In the genomic region with DNA sequence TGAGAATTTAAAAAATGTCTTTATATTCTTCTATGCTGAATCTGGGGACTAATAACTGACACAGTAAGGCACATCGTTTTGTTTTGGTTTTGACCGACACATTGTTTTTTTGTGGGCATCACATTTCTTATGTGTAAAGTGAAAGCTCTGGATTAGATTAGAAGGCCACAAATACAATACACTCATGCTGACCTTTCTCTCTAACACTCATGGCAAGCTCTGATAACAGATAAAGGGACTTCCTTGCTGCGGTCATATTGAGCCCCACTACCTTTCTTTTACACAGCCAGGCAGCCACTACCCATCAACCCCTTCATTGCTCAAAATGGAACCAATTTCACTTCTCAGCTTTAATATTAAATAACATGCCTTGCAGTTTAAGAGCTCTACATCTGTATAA, we compare ENCODE assay signal across 29 cellular contexts. TPM values are rescaled to one million over a fixed set of nuclear protein-coding genes. Genes with fewer than 3 reads are reported as not detected.
DNase-seq lines count a peak whose midpoint lies in the region; ATAC-seq and TF ChIP-seq lines count a peak whose summit lies in the region.
"Had no signal": no experiment of that assay in that cellular context is flagged by ENCODE, and none has a peak within 500 bp of the region (broad histone marks: within the 10 kb centered on the region; RNA-seq: fewer than 3 reads in every experiment).

No MANE protein-coding gene starts in this region.

- no peaks in the 10 kb centered on the region for H3K9me3 Mint-ChIP-seq in stimulated activated effector memory CD8-positive, alpha-beta T cell treated with anti-CD3 and anti-CD28 coated beads, Interleukin-12 subunit alpha, Interleukin-12 subunit beta, amount 100 ng/mL, for 72 hours
- no peaks in the 10 kb centered on the region for H3K9me3 Mint-ChIP-seq in activated naive CD8-positive, alpha-beta T cell treated with anti-CD3 and anti-CD28 coated beads for 36 hours
- H3K9me3 Mint-ChIP-seq: activated T-cell treated with anti-CD3 and anti-CD28 coated beads, Interleukin-2, amount 50 U/mL, for 4 hours; CD8-positive, alpha-beta memory T cell; naive thymus-derived CD4-positive, alpha-beta T cell; T-cell; type B pancreatic cell had no signal

- TF ChIP-seq CTCF in brain microvascular endothelial cell (IDR thresholded peaks at IDR 0.05; ENCODE audit: low read depth, low read length, missing control alignments) (no peak), left ventricle myocardium inferior (IDR thresholded peaks at IDR 0.05; ENCODE audit: borderline replicate concordance) (no peak)

- in situ Hi-C loops in brain microvascular endothelial cell (cut with HindIII; ENCODE audit: low pct_ligation_motif_present, low sequenced_read_pairs), result no loop called here

- no peak overlapping the region for H3K27ac ChIP-seq in brain microvascular endothelial cell
- H3K27ac ChIP-seq in left ventricle myocardium inferior (replicated peaks), result peak overlapping the region; percentile 44

- no peaks in the 10 kb centered on the region for H3K27me3 ChIP-seq in brain microvascular endothelial cell (replicated peaks)
- H3K27me3 ChIP-seq in left ventricle myocardium inferior (ENCODE audit: low read depth), result no peaks in the 10 kb centered on the region

- H3K4me1 Mint-ChIP-seq in stimulated activated effector memory CD8-positive, alpha-beta T cell treated with anti-CD3 and anti-CD28 coated beads, Interleukin-12 subunit alpha, Interleukin-12 subunit beta, amount 100 ng/mL, for 72 hours, result no peaks in the 10 kb centered on the region
- no peaks in the 10 kb centered on the region for H3K4me1 Mint-ChIP-seq in activated naive CD8-positive, alpha-beta T cell treated with anti-CD3 and anti-CD28 coated beads for 36 hours
- H3K4me1 Mint-ChIP-seq: activated CD8-positive, alpha-beta memory T cell treated with anti-CD3 and anti-CD28 coated beads, Interleukin-2, amount 10 ng/mL, durations not matched to agents 7 days and 5 days; CD8-positive, alpha-beta memory T cell; naive thymus-derived CD4-positive, alpha-beta T cell; T-cell had no signal

- H3K4me3 Mint-ChIP-seq in stimulated activated effector memory CD8-positive, alpha-beta T cell treated with anti-CD3 and anti-CD28 coated beads, Interleukin-12 subunit alpha, Interleukin-12 subunit beta, amount 100 ng/mL, for 72 hours, result no peak overlapping the region
- no peak overlapping the region for H3K4me3 Mint-ChIP-seq in activated naive CD8-positive, alpha-beta T cell treated with anti-CD3 and anti-CD28 coated beads for 36 hours
- H3K4me3 Mint-ChIP-seq: activated CD8-positive, alpha-beta memory T cell treated with anti-CD3 and anti-CD28 coated beads, Interleukin-2, amount 10 ng/mL, durations not matched to agents 7 days and 5 days; activated T-cell treated with anti-CD3 and anti-CD28 coated beads, Interleukin-2, amount 50 U/mL, for 4 hours; CD8-positive, alpha-beta memory T cell; naive thymus-derived CD4-positive, alpha-beta T cell; T-cell; type B pancreatic cell had no signal

- intact Hi-C loops in left ventricle myocardium inferior (cut with micrococcal nuclease), result no loop called here

- H3K36me3 ChIP-seq in brain microvascular endothelial cell (replicated peaks) (no peaks in the 10 kb centered on the region), left ventricle myocardium inferior (no peaks in the 10 kb centered on the region)

- no peaks in the 10 kb centered on the region for H3K27me3 Mint-ChIP-seq in activated naive CD8-positive, alpha-beta T cell treated with anti-CD3 and anti-CD28 coated beads for 36 hours
- H3K27me3 Mint-ChIP-seq: activated CD8-positive, alpha-beta memory T cell treated with anti-CD3 and anti-CD28 coated beads, Interleukin-2, amount 10 ng/mL, durations not matched to agents 7 days and 5 days; CD8-positive, alpha-beta memory T cell; naive thymus-derived CD4-positive, alpha-beta T cell; T-cell; type B pancreatic cell had no signal

- DNase-seq in CMK (ENCODE audit: low read depth) (peak; percentile 48), OCI-M1 (lab: John Stamatoyannopoulos, UW) (peak; percentile 63), brain microvascular endothelial cell (peak; percentile 10), left ventricle myocardium inferior (no peak), hypothalamus (lab: John Stamatoyannopoulos, UW) (no peak)
- DNase-seq in NK-92 treated with Interleukin-12 subunit alpha and Interleukin-12 subunit beta, amount 100 ng/mL, for 24 hours (lab: John Stamatoyannopoulos, UW), result no peak
- no peak for DNase-seq in stimulated activated effector memory CD8-positive, alpha-beta T cell treated with anti-CD3 and anti-CD28 coated beads, Interleukin-12 subunit alpha, Interleukin-12 subunit beta, amount 100 ng/mL, for 72 hours (ENCODE audit: low spot score in 2 of 2)
- no peak for DNase-seq in activated naive CD8-positive, alpha-beta T cell treated with anti-CD3 and anti-CD28 coated beads for 36 hours
- DNase-seq: activated CD4-positive, alpha-beta T cell treated with anti-CD3 and anti-CD28 coated beads, Interleukin-2, amount 50 U/mL, for 4 hours; activated CD8-positive, alpha-beta memory T cell treated with anti-CD3 and anti-CD28 coated beads, Interleukin-2, amount 10 ng/mL, durations not matched to agents 7 days and 5 days; activated gamma-delta T cell treated with Interleukin-2 at 50 U/mL for 16 hours; activated T-cell treated with anti-CD3 and anti-CD28 coated beads, Interleukin-2, amount 50 U/mL, for 4 hours; CD8-positive, alpha-beta memory T cell; EL; islet precursor cell; KG1; MM.1S; naive thymus-derived CD4-positive, alpha-beta T cell; NCI-H1417; NCI-H2081; NCI-H2227 treated with DMSO at 0.1 percent for 48 hours; NCI-H526 treated with DMSO at 0.1 percent for 48 hours; nucleus accumbens; stimulated activated naive CD4-positive, alpha-beta T cell; T-cell had no signal

- no peak overlapping the region for H3K4me3 ChIP-seq in brain microvascular endothelial cell (ENCODE audit: low read depth, low read length)
- H3K4me3 ChIP-seq in left ventricle myocardium inferior, result no peak overlapping the region

- H3K4me1 ChIP-seq in left ventricle myocardium inferior, result peaks cover 38% of the 10 kb centered on the region

- no peaks in the 10 kb centered on the region for H3K9me3 ChIP-seq in left ventricle myocardium inferior (replicated peaks)

- no peaks in the 10 kb centered on the region for H3K36me3 Mint-ChIP-seq in stimulated activated effector memory CD8-positive, alpha-beta T cell treated with anti-CD3 and anti-CD28 coated beads, Interleukin-12 subunit alpha, Interleukin-12 subunit beta, amount 100 ng/mL, for 72 hours
- H3K36me3 Mint-ChIP-seq in activated naive CD8-positive, alpha-beta T cell treated with anti-CD3 and anti-CD28 coated beads for 36 hours, result no peaks in the 10 kb centered on the region
- H3K36me3 Mint-ChIP-seq: activated CD8-positive, alpha-beta memory T cell treated with anti-CD3 and anti-CD28 coated beads, Interleukin-2, amount 10 ng/mL, durations not matched to agents 7 days and 5 days; CD8-positive, alpha-beta memory T cell; naive thymus-derived CD4-positive, alpha-beta T cell; T-cell; type B pancreatic cell had no signal

- H3K27ac Mint-ChIP-seq in stimulated activated effector memory CD8-positive, alpha-beta T cell treated with anti-CD3 and anti-CD28 coated beads, Interleukin-12 subunit alpha, Interleukin-12 subunit beta, amount 100 ng/mL, for 72 hours, result no peak overlapping the region
- no peak overlapping the region for H3K27ac Mint-ChIP-seq in activated naive CD8-positive, alpha-beta T cell treated with anti-CD3 and anti-CD28 coated beads for 36 hours
- H3K27ac Mint-ChIP-seq: activated CD8-positive, alpha-beta memory T cell treated with anti-CD3 and anti-CD28 coated beads, Interleukin-2, amount 10 ng/mL, durations not matched to agents 7 days and 5 days; naive thymus-derived CD4-positive, alpha-beta T cell; T-cell; type B pancreatic cell had no signal

- no peak for ATAC-seq in stimulated activated effector memory CD8-positive, alpha-beta T cell treated with anti-CD3 and anti-CD28 coated beads, Interleukin-12 subunit alpha, Interleukin-12 subunit beta, amount 100 ng/mL, for 72 hours
- ATAC-seq: activated CD4-positive, CD25-positive, alpha-beta regulatory T cell treated with anti-CD3 and anti-CD28 coated beads, Interleukin-2, amount 50 U/mL, for 24 hours; activated CD8-positive, alpha-beta memory T cell treated with anti-CD3 and anti-CD28 coated beads, Interleukin-2, amount 10 ng/mL, durations not matched to agents 7 days and 5 days; activated T-cell treated with anti-CD3 and anti-CD28 coated beads, Interleukin-2, amount 50 U/mL, for 4 hours; naive thymus-derived CD4-positive, alpha-beta T cell; T-cell had no signal

RNA-seq across cellular contexts. Expression of a gene that starts 26.0 kb away (rescaled TPM):
- total RNA-seq in left ventricle myocardium inferior, result 133 TPM
- not detected for total RNA-seq in activated naive CD8-positive, alpha-beta T cell treated with anti-CD3 and anti-CD28 coated beads for 36 hours
- total RNA-seq: activated CD8-positive, alpha-beta memory T cell treated with anti-CD3 and anti-CD28 coated beads, Interleukin-2, amount 10 ng/mL, durations not matched to agents 7 days and 5 days; activated T-cell treated with anti-CD3 and anti-CD28 coated beads, Interleukin-2, amount 50 U/mL, for 4 hours; CD8-positive, alpha-beta memory T cell; fibroblast of lung; lower leg skin; naive thymus-derived CD4-positive, alpha-beta T cell; T-cell had no signal

Comparison
In these comparisons a context has a peak if more than half of its experiments do, and no peak if none do; other contexts are left out.
1. DNase-seq: peak in CMK (single experiment), OCI-M1 (single experiment) and brain microvascular endothelial cell (single experiment); none in left ventricle myocardium inferior (single experiment), NK-92 treated with Interleukin-12 subunit alpha and Interleukin-12 subunit beta, amount 100 ng/mL, for 24 hours (single experiment), stimulated activated effector memory CD8-positive, alpha-beta T cell treated with anti-CD3 and anti-CD28 coated beads, Interleukin-12 subunit alpha, Interleukin-12 subunit beta, amount 100 ng/mL, for 72 hours (0 of 2), hypothalamus (0 of 51) and activated naive CD8-positive, alpha-beta T cell treated with anti-CD3 and anti-CD28 coated beads for 36 hours (single experiment).
2. RNA of a gene that starts 26.0 kb away (total RNA-seq): 133 TPM in left ventricle myocardium inferior (single experiment); not detected in activated naive CD8-positive, alpha-beta T cell treated with anti-CD3 and anti-CD28 coated beads for 36 hours; every median in the first group is over 100 times any median in the second.